Comparison of ENCODE assay signal across 21 cellular contexts in the genomic region with DNA sequence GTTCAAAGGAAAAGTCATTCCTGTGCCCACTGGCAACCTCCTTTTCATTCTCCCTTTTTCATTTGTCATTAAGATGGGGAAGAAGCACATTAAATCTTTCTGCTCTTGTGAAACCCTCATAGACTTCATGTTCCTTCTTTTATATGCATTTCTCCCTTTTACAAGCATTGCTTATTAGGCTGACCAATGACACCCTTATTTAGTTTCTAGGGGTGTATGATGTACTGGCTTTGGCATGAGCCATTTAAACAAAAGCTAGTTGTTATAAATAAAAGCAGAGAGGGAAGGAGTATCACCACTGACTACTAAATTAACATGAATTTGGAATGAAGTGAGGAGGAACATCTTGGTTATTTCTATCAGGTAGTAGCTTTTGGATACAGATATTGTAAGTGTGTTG.
DNase-seq lines count a peak whose midpoint lies in the region; ATAC-seq and TF ChIP-seq lines count a peak whose summit lies in the region.
"Had no signal": no experiment of that assay in that cellular context is flagged by ENCODE, and none has a peak within 500 bp of the region (broad histone marks: within the 10 kb centered on the region; RNA-seq: fewer than 3 reads in every experiment).

No MANE protein-coding gene starts in this region.

- H3K27me3 ChIP-seq in ACC112 (ENCODE audit: insufficient read depth, low read length): no peaks in the 10 kb centered on the region

- H3K4me1 ChIP-seq in ACC112 (ENCODE audit: control insufficient read depth, insufficient read depth, low read length, unreplicated experiment): peaks cover 19% of the 10 kb centered on the region

- no peak overlapping the region for H3K4me3 Mint-ChIP-seq in nephron progenitor cell

- H3K27me3 Mint-ChIP-seq in nephron progenitor cell (ENCODE audit: low read depth, poor library complexity): peaks cover 2% of the 10 kb centered on the region

- H3K36me3 Mint-ChIP-seq in nephron progenitor cell (ENCODE audit: low read depth): no peaks in the 10 kb centered on the region

- no peak overlapping the region for H2AFZ ChIP-seq in ACC112 (ENCODE audit: low read length, unreplicated experiment)
- H2AFZ ChIP-seq: PC-9 had no signal

- peak overlapping the region; percentile 5 for H3K27ac Mint-ChIP-seq in nephron progenitor cell

- H3K36me3 ChIP-seq in ACC112 (ENCODE audit: insufficient read depth, low read length): no peaks in the 10 kb centered on the region
- H3K36me3 ChIP-seq: HAP-1 had no signal

- H3K27ac ChIP-seq in ACC112 (ENCODE audit: low read depth, low read length): peak overlapping the region; percentile 90; the same call in 1 of the 2 replicates
- H3K27ac ChIP-seq: PC-9 had no signal

- DNase-seq in NCI-H69 (lab: John Stamatoyannopoulos, UW) (peak; percentile 28), fibroblast of peridontal ligament (ENCODE audit: extremely low read depth) (peak; percentile 12), nephron progenitor cell (no peak), DMS153 treated with DMSO at 0.1 percent for 48 hours (lab: John Stamatoyannopoulos, UW; ENCODE audit: unreplicated experiment) (no peak), NAMALWA (ENCODE audit: low spot score) (no peak)
- no peak for DNase-seq in activated CD4-positive, alpha-beta T cell treated with anti-CD3 and anti-CD28 coated beads for 4 hours
- DNase-seq: 8988T, GOT3, Karpas-422, MV-4-11, NCI-H1105 treated with DMSO at 0.1 percent for 48 hours, NCI-H2029, NCI-H446 treated with DMSO at 0.1 percent for 48 hours, NCI-H526, PC-9, RPMI8226, SHP77 had no signal

- ATAC-seq in HG03432 (IDR thresholded peaks at IDR 0.05; ENCODE audit: unreplicated experiment): no peak
- ATAC-seq: GM12878 had no signal

- no peaks in the 10 kb centered on the region for H3K9me3 Mint-ChIP-seq in nephron progenitor cell

- TF ChIP-seq CTCF in nephron progenitor cell (IDR thresholded peaks at IDR 0.05): no peak

- no peaks in the 10 kb centered on the region for H3K79me2 ChIP-seq in ACC112 (ENCODE audit: control insufficient read depth, insufficient read depth, low read length, unreplicated experiment)

- no peaks in the 10 kb centered on the region for H3K4me1 Mint-ChIP-seq in nephron progenitor cell

- H3K4me3 ChIP-seq in ACC112 (ENCODE audit: low read depth, low read length): no peak overlapping the region
- H3K4me3 ChIP-seq: GM12878, HAP-1, PC-9 had no signal

Comparison
In these comparisons a context has a peak if more than half of its experiments do, and no peak if none do; other contexts are left out.
1. DNase-seq: peak in NCI-H69 (single experiment) and fibroblast of peridontal ligament (single experiment); none in nephron progenitor cell (single experiment), DMS153 treated with DMSO at 0.1 percent for 48 hours (single experiment), NAMALWA (single experiment) and activated CD4-positive, alpha-beta T cell treated with anti-CD3 and anti-CD28 coated beads for 4 hours (0 of 2).